In the genomic region with DNA sequence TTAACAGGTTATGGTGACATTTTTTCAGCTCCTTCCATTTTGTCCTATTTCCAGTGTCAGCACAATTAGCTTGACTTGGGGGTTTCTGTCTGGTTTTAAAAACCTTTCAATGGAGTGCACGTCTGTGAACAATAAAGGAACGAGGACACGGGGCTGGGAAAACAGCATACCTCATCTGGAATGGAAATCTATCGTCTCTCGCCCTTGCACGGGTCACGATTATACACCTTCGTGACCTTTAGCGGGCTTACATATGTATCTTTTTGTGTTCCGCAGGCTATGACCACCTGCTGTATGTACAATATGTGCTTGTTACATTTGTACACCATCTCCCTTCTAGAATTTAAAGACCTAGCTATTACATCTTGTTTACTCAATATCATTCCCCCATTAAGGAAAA, we compare ENCODE assay signal across 8 cellular contexts. TPM values are rescaled to one million over a fixed set of nuclear protein-coding genes. Genes with fewer than 3 reads are reported as not detected.
DNase-seq lines count a peak whose midpoint lies in the region; ATAC-seq and TF ChIP-seq lines count a peak whose summit lies in the region.

No MANE protein-coding gene starts in this region.

- H3K4me3 ChIP-seq in CD4-positive, CD25-positive, alpha-beta regulatory T cell (ENCODE audit: low read depth, low read length), result peak overlapping the region; percentile 52
- peak overlapping the region; percentile 60 for H3K4me3 ChIP-seq in choroid plexus epithelial cell (ENCODE audit: low read depth, low read length)

- ATAC-seq in CD4-positive, CD25-positive, alpha-beta regulatory T cell (ENCODE audit: low read depth in 2 of 2), result no peak
- no peak for ATAC-seq in GM21390 (IDR thresholded peaks at IDR 0.05; ENCODE audit: unreplicated experiment)
- no peak for ATAC-seq in GM21825 (IDR thresholded peaks at IDR 0.05; ENCODE audit: unreplicated experiment)

- peaks cover 0 to 3% (median 0%) of the 10 kb centered on the region in 7 donors for H3K9me3 Mint-ChIP-seq in CD4-positive, CD25-positive, alpha-beta regulatory T cell
- no peaks in the 10 kb centered on the region for H3K9me3 Mint-ChIP-seq in nephron

- peaks cover 5% of the 10 kb centered on the region for H3K4me1 ChIP-seq in CD4-positive, CD25-positive, alpha-beta regulatory T cell (ENCODE audit: control insufficient read depth, insufficient read depth, low read length, poor library complexity, severe bottlenecking)

- H3K9me3 ChIP-seq in CD4-positive, CD25-positive, alpha-beta regulatory T cell (ENCODE audit: control insufficient read depth in 2 of 2, low read length in 2 of 2), result no peaks in the 10 kb centered on the region

- TF ChIP-seq CTCF in choroid plexus epithelial cell (conservative IDR thresholded peaks at IDR 0.05; ENCODE audit: low read depth, low read length), result no peak
- no peak for TF ChIP-seq CTCF in nephron (IDR thresholded peaks at IDR 0.05; ENCODE audit: unreplicated experiment in 3 of 3)

- no peak for DNase-seq in CD4-positive, CD25-positive, alpha-beta regulatory T cell
- DNase-seq in NCI-H1092 (lab: John Stamatoyannopoulos, UW) (peak; percentile 70), choroid plexus epithelial cell (ENCODE audit: low read depth) (no peak), HPDE6-E6E7 (ENCODE audit: extremely low spot score) (no peak), cerebellar cortex (ENCODE audit: low spot score) (no peak)

- H3K27me3 Mint-ChIP-seq in CD4-positive, CD25-positive, alpha-beta regulatory T cell, result peaks cover 63% of the 10 kb centered on the region
- peaks cover 4% of the 10 kb centered on the region for H3K27me3 Mint-ChIP-seq in nephron (ENCODE audit: low read depth)

- H3K27me3 ChIP-seq in CD4-positive, CD25-positive, alpha-beta regulatory T cell (ENCODE audit: control insufficient read depth, insufficient read depth, low read length), result peaks cover 22% of the 10 kb centered on the region

- peaks cover 0 to 18% (median 6%) of the 10 kb centered on the region in 4 donors for H3K4me1 Mint-ChIP-seq in CD4-positive, CD25-positive, alpha-beta regulatory T cell
- H3K4me1 Mint-ChIP-seq in nephron, result peaks cover 78% of the 10 kb centered on the region

- peak overlapping the region; percentile 52 to 93 (median 83) for H3K27ac Mint-ChIP-seq in CD4-positive, CD25-positive, alpha-beta regulatory T cell
- H3K27ac Mint-ChIP-seq in nephron, result peak overlapping the region; percentile 100

- no peak overlapping the region for H3K27ac ChIP-seq in CD4-positive, CD25-positive, alpha-beta regulatory T cell (ENCODE audit: insufficient read depth, low read length, poor library complexity, severe bottlenecking)

- H3K36me3 ChIP-seq in CD4-positive, CD25-positive, alpha-beta regulatory T cell (ENCODE audit: control insufficient read depth, insufficient read depth, low read length), result no peaks in the 10 kb centered on the region

- H3K4me3 Mint-ChIP-seq in CD4-positive, CD25-positive, alpha-beta regulatory T cell, result peak overlapping the region; percentile 69 to 87 (median 82)
- H3K4me3 Mint-ChIP-seq in nephron, result peak overlapping the region; percentile 85 to 88 (median 86)

- H3K36me3 Mint-ChIP-seq in CD4-positive, CD25-positive, alpha-beta regulatory T cell, result peaks cover 7% of the 10 kb centered on the region
- H3K36me3 Mint-ChIP-seq in nephron (ENCODE audit: low read depth), result peaks cover 20% of the 10 kb centered on the region

RNA-seq across cellular contexts. Expression of a gene that starts 2.3 kb away (rescaled TPM):
- 15.8 TPM for total RNA-seq in CD4-positive, CD25-positive, alpha-beta regulatory T cell
- 1 to 10 TPM in 3 of 4 donors, under 1 TPM in 1; 0.64 to 1.6 (median 1.6) TPM for polyA plus RNA-seq in CD4-positive, CD25-positive, alpha-beta regulatory T cell
